Comparison of ENCODE assay signal across 1 cellular context in the genomic region with DNA sequence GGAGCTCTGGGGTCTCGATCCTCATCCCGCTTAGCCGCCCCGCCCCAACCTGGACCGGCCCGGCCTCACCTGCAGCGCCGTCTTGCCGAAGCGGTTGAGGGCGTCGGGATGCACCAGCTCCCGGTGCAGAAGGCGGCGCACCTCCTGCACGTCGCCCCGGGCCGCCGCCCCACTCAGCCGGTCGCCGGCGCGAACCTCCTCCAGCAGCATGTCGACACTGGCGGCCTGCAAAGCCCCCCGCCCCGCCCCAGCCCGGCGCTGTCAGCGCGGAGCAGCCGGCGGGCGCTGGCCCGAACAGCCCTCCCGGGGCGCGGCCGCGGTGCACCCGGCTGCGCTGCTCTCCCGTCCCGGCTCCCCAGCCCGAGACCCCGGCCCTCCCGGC.
TF ChIP-seq lines count a peak whose summit lies in the region.

No MANE protein-coding gene starts in this region.

TF ChIP-seq in K562, 482 proteins besides CTCF, POLR2A, EP300 and RAD21 (continued from another document):
- TF ChIP-seq, protein P1, sequence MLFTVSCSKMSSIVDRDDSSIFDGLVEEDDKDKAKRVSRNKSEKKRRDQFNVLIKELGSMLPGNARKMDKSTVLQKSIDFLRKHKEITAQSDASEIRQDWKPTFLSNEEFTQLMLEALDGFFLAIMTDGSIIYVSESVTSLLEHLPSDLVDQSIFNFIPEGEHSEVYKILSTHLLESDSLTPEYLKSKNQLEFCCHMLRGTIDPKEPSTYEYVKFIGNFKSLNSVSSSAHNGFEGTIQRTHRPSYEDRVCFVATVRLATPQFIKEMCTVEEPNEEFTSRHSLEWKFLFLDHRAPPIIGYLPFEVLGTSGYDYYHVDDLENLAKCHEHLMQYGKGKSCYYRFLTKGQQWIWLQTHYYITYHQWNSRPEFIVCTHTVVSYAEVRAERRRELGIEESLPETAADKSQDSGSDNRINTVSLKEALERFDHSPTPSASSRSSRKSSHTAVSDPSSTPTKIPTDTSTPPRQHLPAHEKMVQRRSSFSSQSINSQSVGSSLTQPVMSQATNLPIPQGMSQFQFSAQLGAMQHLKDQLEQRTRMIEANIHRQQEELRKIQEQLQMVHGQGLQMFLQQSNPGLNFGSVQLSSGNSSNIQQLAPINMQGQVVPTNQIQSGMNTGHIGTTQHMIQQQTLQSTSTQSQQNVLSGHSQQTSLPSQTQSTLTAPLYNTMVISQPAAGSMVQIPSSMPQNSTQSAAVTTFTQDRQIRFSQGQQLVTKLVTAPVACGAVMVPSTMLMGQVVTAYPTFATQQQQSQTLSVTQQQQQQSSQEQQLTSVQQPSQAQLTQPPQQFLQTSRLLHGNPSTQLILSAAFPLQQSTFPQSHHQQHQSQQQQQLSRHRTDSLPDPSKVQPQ (CRISPR knock-in tag; IDR thresholded peaks at IDR 0.05; ENCODE audit: borderline replicate concordance) = no peak
- TF ChIP-seq PBX2 (CRISPR knock-in tag; IDR thresholded peaks at IDR 0.05; ENCODE audit: low read depth) (no peak), PBX2 (tag; conservative IDR thresholded peaks at IDR 0.05; ENCODE audit: low read depth) (no peak), ZSCAN29 (IDR thresholded peaks at IDR 0.05) (no peak), ETS1 (conservative IDR thresholded peaks at IDR 0.05; ENCODE audit: control insufficient read depth, low read depth, low read length) (peak; percentile 65), ZNF79 (CRISPR knock-in tag; IDR thresholded peaks at IDR 0.05; ENCODE audit: low read depth) (no peak), SRSF1 (IDR thresholded peaks at IDR 0.05; ENCODE audit: low read depth, low read length) (no peak), ZZZ3 (IDR thresholded peaks at IDR 0.05) (no peak), DMBX1 (CRISPR knock-in tag; IDR thresholded peaks at IDR 0.05; ENCODE audit: borderline replicate concordance) (no peak), STAT5B (CRISPR knock-in tag; IDR thresholded peaks at IDR 0.05) (no peak), KLF1 (tag; IDR thresholded peaks at IDR 0.05) (no peak), RB1 (IDR thresholded peaks at IDR 0.05; ENCODE audit: low read depth) (peak; percentile 36; the same call in 1 of the 2 replicates), THAP7 (CRISPR knock-in tag; IDR thresholded peaks at IDR 0.05) (0 out of 2 replicates have a peak, but pooled peaks have one; percentile 39), NR1H2 (CRISPR knock-in tag; IDR thresholded peaks at IDR 0.05) (no peak), BCOR (IDR thresholded peaks at IDR 0.05) (no peak), ID3 (CRISPR knock-in tag; IDR thresholded peaks at IDR 0.05) (no peak), ID3 (tag; IDR thresholded peaks at IDR 0.05) (0 out of 2 replicates have a peak, but pooled peaks have one; percentile 32), CBFB (CRISPR knock-in tag; IDR thresholded peaks at IDR 0.05) (no peak), ZNF778 (CRISPR knock-in tag; IDR thresholded peaks at IDR 0.05) (no peak), MTF1 (CRISPR knock-in tag; IDR thresholded peaks at IDR 0.05; ENCODE audit: borderline replicate concordance) (no peak), TSC22D4 (tag; IDR thresholded peaks at IDR 0.05) (no peak), MAFK (IDR thresholded peaks at IDR 0.05; ENCODE audit: low read length) (no peak), ZNF830 (CRISPR knock-in tag; IDR thresholded peaks at IDR 0.05) (no peak), FOXJ3 (CRISPR knock-in tag; IDR thresholded peaks at IDR 0.05) (no peak), CCAR2 (IDR thresholded peaks at IDR 0.05; ENCODE audit: low read depth, low read length) (no peak), MTA3 (IDR thresholded peaks at IDR 0.05; ENCODE audit: borderline replicate concordance) (no peak), GTF3C2 (IDR thresholded peaks at IDR 0.05; ENCODE audit: borderline replicate concordance, extremely low read depth, insufficient read length) (no peak), CREM (IDR thresholded peaks at IDR 0.05; ENCODE audit: low read depth) (peak; percentile 76), SIN3A (IDR thresholded peaks at IDR 0.05; ENCODE audit: borderline replicate concordance in 2 of 2, control insufficient read depth in 1 of 2, low read depth in 2 of 2, low read length in 2 of 2) (peak; percentile 31 to 79; a peak in 1 of 4 replicates), GTF2F1 (IDR thresholded peaks at IDR 0.05; ENCODE audit: low read depth, low read length) (no peak), CREB1 (IDR thresholded peaks at IDR 0.05) (peak; percentile 62; the same call in 1 of the 2 replicates), CREB1 (CRISPR knock-in tag; IDR thresholded peaks at IDR 0.05) (no peak), ZNF766 (CRISPR knock-in tag; conservative IDR thresholded peaks at IDR 0.05) (no peak), TEAD4 (IDR thresholded peaks at IDR 0.05; ENCODE audit: low read length) (no peak), TEAD4 (CRISPR knock-in tag; IDR thresholded peaks at IDR 0.05; ENCODE audit: borderline replicate concordance) (no peak), CBX1 (IDR thresholded peaks at IDR 0.05; ENCODE audit: low read depth) (0 out of 2 replicates have a peak, but pooled peaks have one; percentile 13), NFXL1 (CRISPR knock-in tag; IDR thresholded peaks at IDR 0.05) (no peak), RCOR1 (IDR thresholded peaks at IDR 0.05; ENCODE audit: borderline replicate concordance in 1 of 2, low read depth in 2 of 2, low read length in 2 of 2) (no peak), KAT8 (IDR thresholded peaks at IDR 0.05; ENCODE audit: low read depth) (no peak), RHOXF2B (CRISPR knock-in tag; conservative IDR thresholded peaks at IDR 0.05) (no peak), ZNF717 (CRISPR knock-in tag; IDR thresholded peaks at IDR 0.05) (no peak), CEBPB (tag; IDR thresholded peaks at IDR 0.05) (no peak), ZNF561 (CRISPR knock-in tag; conservative IDR thresholded peaks at IDR 0.05) (no peak), ZNF277 (CRISPR knock-in tag; IDR thresholded peaks at IDR 0.05; ENCODE audit: borderline replicate concordance) (no peak), BDP1 (IDR thresholded peaks at IDR 0.05; ENCODE audit: insufficient read depth, insufficient read length) (no peak), XRCC3 (IDR thresholded peaks at IDR 0.05) (no peak)
- TF ChIP-seq, protein P2, sequence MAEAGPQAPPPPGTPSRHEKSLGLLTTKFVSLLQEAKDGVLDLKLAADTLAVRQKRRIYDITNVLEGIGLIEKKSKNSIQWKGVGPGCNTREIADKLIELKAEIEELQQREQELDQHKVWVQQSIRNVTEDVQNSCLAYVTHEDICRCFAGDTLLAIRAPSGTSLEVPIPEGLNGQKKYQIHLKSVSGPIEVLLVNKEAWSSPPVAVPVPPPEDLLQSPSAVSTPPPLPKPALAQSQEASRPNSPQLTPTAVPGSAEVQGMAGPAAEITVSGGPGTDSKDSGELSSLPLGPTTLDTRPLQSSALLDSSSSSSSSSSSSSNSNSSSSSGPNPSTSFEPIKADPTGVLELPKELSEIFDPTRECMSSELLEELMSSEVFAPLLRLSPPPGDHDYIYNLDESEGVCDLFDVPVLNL (CRISPR knock-in tag; IDR thresholded peaks at IDR 0.05; ENCODE audit: low read depth) = no peak
- TF ChIP-seq, protein P3, sequence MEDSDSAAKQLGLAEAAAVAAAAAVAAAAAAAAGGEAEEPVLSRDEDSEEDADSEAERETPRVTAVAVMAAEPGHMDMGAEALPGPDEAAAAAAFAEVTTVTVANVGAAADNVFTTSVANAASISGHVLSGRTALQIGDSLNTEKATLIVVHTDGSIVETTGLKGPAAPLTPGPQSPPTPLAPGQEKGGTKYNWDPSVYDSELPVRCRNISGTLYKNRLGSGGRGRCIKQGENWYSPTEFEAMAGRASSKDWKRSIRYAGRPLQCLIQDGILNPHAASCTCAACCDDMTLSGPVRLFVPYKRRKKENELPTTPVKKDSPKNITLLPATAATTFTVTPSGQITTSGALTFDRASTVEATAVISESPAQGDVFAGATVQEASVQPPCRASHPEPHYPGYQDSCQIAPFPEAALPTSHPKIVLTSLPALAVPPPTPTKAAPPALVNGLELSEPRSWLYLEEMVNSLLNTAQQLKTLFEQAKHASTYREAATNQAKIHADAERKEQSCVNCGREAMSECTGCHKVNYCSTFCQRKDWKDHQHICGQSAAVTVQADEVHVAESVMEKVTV (CRISPR knock-in tag; IDR thresholded peaks at IDR 0.05) = no peak
- TF ChIP-seq, protein P4, sequence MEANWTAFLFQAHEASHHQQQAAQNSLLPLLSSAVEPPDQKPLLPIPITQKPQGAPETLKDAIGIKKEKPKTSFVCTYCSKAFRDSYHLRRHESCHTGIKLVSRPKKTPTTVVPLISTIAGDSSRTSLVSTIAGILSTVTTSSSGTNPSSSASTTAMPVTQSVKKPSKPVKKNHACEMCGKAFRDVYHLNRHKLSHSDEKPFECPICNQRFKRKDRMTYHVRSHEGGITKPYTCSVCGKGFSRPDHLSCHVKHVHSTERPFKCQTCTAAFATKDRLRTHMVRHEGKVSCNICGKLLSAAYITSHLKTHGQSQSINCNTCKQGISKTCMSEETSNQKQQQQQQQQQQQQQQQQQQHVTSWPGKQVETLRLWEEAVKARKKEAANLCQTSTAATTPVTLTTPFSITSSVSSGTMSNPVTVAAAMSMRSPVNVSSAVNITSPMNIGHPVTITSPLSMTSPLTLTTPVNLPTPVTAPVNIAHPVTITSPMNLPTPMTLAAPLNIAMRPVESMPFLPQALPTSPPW (CRISPR knock-in tag; IDR thresholded peaks at IDR 0.05) = no peak
- TF ChIP-seq, protein P5, sequence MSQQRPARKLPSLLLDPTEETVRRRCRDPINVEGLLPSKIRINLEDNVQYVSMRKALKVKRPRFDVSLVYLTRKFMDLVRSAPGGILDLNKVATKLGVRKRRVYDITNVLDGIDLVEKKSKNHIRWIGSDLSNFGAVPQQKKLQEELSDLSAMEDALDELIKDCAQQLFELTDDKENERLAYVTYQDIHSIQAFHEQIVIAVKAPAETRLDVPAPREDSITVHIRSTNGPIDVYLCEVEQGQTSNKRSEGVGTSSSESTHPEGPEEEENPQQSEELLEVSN (IDR thresholded peaks at IDR 0.05; ENCODE audit: borderline replicate concordance in 1 of 2, extremely low read depth in 1 of 2, insufficient read depth in 1 of 2, insufficient read length in 1 of 2, low read depth in 1 of 2, low read length in 1 of 2, poor library complexity in 1 of 2, severe bottlenecking in 1 of 2) = peak in 1 of 2 experiments; percentile 69
